ENCODE assay signal across 10 cellular contexts in genomic region chr15:100170280-100170654, GRCh38.
DNase-seq lines count a peak whose midpoint lies in the region; ATAC-seq and TF ChIP-seq lines count a peak whose summit lies in the region.
"Had no signal": no experiment of that assay in that cellular context is flagged by ENCODE, and none has a peak within 500 bp of the region (broad histone marks: within the 10 kb centered on the region; RNA-seq: fewer than 3 reads in every experiment).

No MANE protein-coding gene starts in this region.

- POLR2A ChIA-PET in activated CD4-positive, alpha-beta T cell treated with anti-CD3 and anti-CD28 coated beads for 36 hours (lab: Charles Lee): no interaction called here
- POLR2A ChIA-PET in activated CD4-positive, alpha-beta T cell treated with anti-CD3 and anti-CD28 coated beads, Interleukin-2, amount 10 ng/mL, durations not matched to agents 7 days and 5 days (lab: Charles Lee): no interaction called here

- intact Hi-C loops in activated CD4-positive, alpha-beta T cell treated with anti-CD3 and anti-CD28 coated beads for 36 hours (cut with DNase I, micrococcal nuclease): no loop called here

- TF ChIP-seq CTCF in progenitor cell of endocrine pancreas (IDR thresholded peaks at IDR 0.05; ENCODE audit: unreplicated experiment): no peak

- peak; percentile 67 for DNase-seq in activated CD4-positive, alpha-beta T cell treated with anti-CD3 and anti-CD28 coated beads for 36 hours
- no peak for DNase-seq in activated CD4-positive, alpha-beta T cell treated with anti-CD3 and anti-CD28 coated beads, Interleukin-2, amount 10 ng/mL, durations not matched to agents 7 days and 5 days
- DNase-seq in stimulated activated CD4-positive, alpha-beta T cell treated with anti-CD3 and anti-CD28 coated beads, Interleukin-2, amount 100 ng/mL, for 48 hours: peak; percentile 7 to 17
- DNase-seq in NCI-H1417 treated with DMSO at 0.1 percent for 48 hours (lab: John Stamatoyannopoulos, UW) (no peak), progenitor cell of endocrine pancreas (ENCODE audit: low spot score, unreplicated experiment) (no peak)
- DNase-seq: right lobe of liver had no signal

- H3K4me3 Mint-ChIP-seq in activated CD4-positive, alpha-beta T cell treated with anti-CD3 and anti-CD28 coated beads for 36 hours: no peak overlapping the region
- no peak overlapping the region for H3K4me3 Mint-ChIP-seq in activated CD4-positive, alpha-beta T cell treated with anti-CD3 and anti-CD28 coated beads, Interleukin-2, amount 10 ng/mL, durations not matched to agents 7 days and 5 days
- no peak overlapping the region for H3K4me3 Mint-ChIP-seq in progenitor cell of endocrine pancreas (ENCODE audit: low read depth)

- H3K36me3 Mint-ChIP-seq in activated CD4-positive, alpha-beta T cell treated with anti-CD3 and anti-CD28 coated beads for 36 hours (ENCODE audit: low read depth): no peaks in the 10 kb centered on the region
- no peaks in the 10 kb centered on the region for H3K36me3 Mint-ChIP-seq in activated CD4-positive, alpha-beta T cell treated with anti-CD3 and anti-CD28 coated beads, Interleukin-2, amount 10 ng/mL, durations not matched to agents 7 days and 5 days (ENCODE audit: low read depth)
- no peaks in the 10 kb centered on the region for H3K36me3 Mint-ChIP-seq in progenitor cell of endocrine pancreas (ENCODE audit: insufficient read depth)

- H3K27ac Mint-ChIP-seq in activated CD4-positive, alpha-beta T cell treated with anti-CD3 and anti-CD28 coated beads for 36 hours: no peak overlapping the region
- no peak overlapping the region for H3K27ac Mint-ChIP-seq in activated CD4-positive, alpha-beta T cell treated with anti-CD3 and anti-CD28 coated beads, Interleukin-2, amount 10 ng/mL, durations not matched to agents 7 days and 5 days
- no peak overlapping the region for H3K27ac Mint-ChIP-seq in progenitor cell of endocrine pancreas

- H3K4me1 Mint-ChIP-seq in activated CD4-positive, alpha-beta T cell treated with anti-CD3 and anti-CD28 coated beads for 36 hours: peaks cover 3% of the 10 kb centered on the region
- H3K4me1 Mint-ChIP-seq in activated CD4-positive, alpha-beta T cell treated with anti-CD3 and anti-CD28 coated beads, Interleukin-2, amount 10 ng/mL, durations not matched to agents 7 days and 5 days: peaks cover 6% of the 10 kb centered on the region
- H3K4me1 Mint-ChIP-seq in progenitor cell of endocrine pancreas (ENCODE audit: low read depth): no peaks in the 10 kb centered on the region

- CTCF ChIA-PET in activated CD4-positive, alpha-beta T cell treated with anti-CD3 and anti-CD28 coated beads for 36 hours (lab: Charles Lee): no interaction called here
- CTCF ChIA-PET in activated CD4-positive, alpha-beta T cell treated with anti-CD3 and anti-CD28 coated beads, Interleukin-2, amount 10 ng/mL, durations not matched to agents 7 days and 5 days (lab: Charles Lee): no interaction called here

- H3K27me3 Mint-ChIP-seq in activated CD4-positive, alpha-beta T cell treated with anti-CD3 and anti-CD28 coated beads for 36 hours: no peaks in the 10 kb centered on the region
- H3K27me3 Mint-ChIP-seq in activated CD4-positive, alpha-beta T cell treated with anti-CD3 and anti-CD28 coated beads, Interleukin-2, amount 10 ng/mL, durations not matched to agents 7 days and 5 days: no peaks in the 10 kb centered on the region
- H3K27me3 Mint-ChIP-seq in progenitor cell of endocrine pancreas: peaks cover 4% of the 10 kb centered on the region

- peak; percentile 88 for ATAC-seq in activated CD4-positive, alpha-beta T cell treated with anti-CD3 and anti-CD28 coated beads for 36 hours
- peak; percentile 90 for ATAC-seq in GM21825 (IDR thresholded peaks at IDR 0.05; ENCODE audit: unreplicated experiment)
- peak; percentile 88 for ATAC-seq in HG03520 (IDR thresholded peaks at IDR 0.05; ENCODE audit: unreplicated experiment)
- ATAC-seq in GM19324 (IDR thresholded peaks at IDR 0.05; ENCODE audit: low FRiP score, unreplicated experiment): no peak
- ATAC-seq: K562, right lobe of liver had no signal

- peaks cover 5% of the 10 kb centered on the region for H3K9me3 Mint-ChIP-seq in activated CD4-positive, alpha-beta T cell treated with anti-CD3 and anti-CD28 coated beads for 36 hours (ENCODE audit: low read depth)
- peaks cover 9% of the 10 kb centered on the region for H3K9me3 Mint-ChIP-seq in activated CD4-positive, alpha-beta T cell treated with anti-CD3 and anti-CD28 coated beads, Interleukin-2, amount 10 ng/mL, durations not matched to agents 7 days and 5 days
- no peaks in the 10 kb centered on the region for H3K9me3 Mint-ChIP-seq in progenitor cell of endocrine pancreas (ENCODE audit: low read depth)

Comparison
In these comparisons a context has a peak if more than half of its experiments do, and no peak if none do; other contexts are left out.
1. DNase-seq: peak in activated CD4-positive, alpha-beta T cell treated with anti-CD3 and anti-CD28 coated beads for 36 hours (single experiment) and stimulated activated CD4-positive, alpha-beta T cell treated with anti-CD3 and anti-CD28 coated beads, Interleukin-2, amount 100 ng/mL, for 48 hours (2 of 2); none in activated CD4-positive, alpha-beta T cell treated with anti-CD3 and anti-CD28 coated beads, Interleukin-2, amount 10 ng/mL, durations not matched to agents 7 days and 5 days (single experiment), NCI-H1417 treated with DMSO at 0.1 percent for 48 hours (single experiment) and progenitor cell of endocrine pancreas (single experiment).